8 cellular contexts compared by ENCODE assay signal in the genomic region with DNA sequence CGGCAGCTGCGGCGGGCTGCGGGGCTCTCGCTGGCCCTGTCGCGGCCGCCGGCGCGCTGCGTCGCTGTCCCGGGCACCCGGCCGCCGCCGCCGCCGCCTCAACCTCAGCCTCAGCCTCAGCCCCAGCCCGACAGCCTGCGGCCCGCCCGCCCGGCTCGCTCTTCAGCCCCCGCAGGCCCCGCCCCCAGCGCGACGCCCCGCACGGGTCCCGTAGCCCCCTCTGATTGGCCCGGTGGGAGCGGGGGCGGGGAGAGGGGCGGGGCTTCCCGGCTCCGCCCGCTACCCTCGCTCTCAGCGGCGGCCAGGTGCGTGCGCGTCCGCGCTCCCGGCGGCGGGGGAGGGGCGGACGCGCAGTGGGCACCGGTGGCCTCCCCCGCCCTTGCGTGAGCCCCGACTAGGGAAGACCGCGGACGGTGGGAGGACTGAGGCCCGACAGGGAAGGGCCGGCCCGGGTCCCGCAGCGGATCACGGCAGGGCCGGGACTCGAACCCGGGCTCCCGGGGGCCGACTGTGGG. TPM values are rescaled to one million over a fixed set of nuclear protein-coding genes. Genes with fewer than 3 reads are reported as not detected.
A peak's percentile ranks its signal among the peaks of the same experiment; 100 is the strongest.
DNase-seq lines count a peak whose midpoint lies in the region; ATAC-seq and TF ChIP-seq lines count a peak whose summit lies in the region.

PPP1R13B (minus strand) TSS at position 137 of the 515 bp plus-strand sequence. CDS start 268 bp downstream, outside the sequence.

- peak within 1 kb of the TSS; percentile 64 for H3K4me2 ChIP-seq in SU-DHL-6 (ENCODE audit: low read depth, low read length, poor library complexity, severe bottlenecking)
- peak within 1 kb of the TSS; percentile 99 for H3K4me2 ChIP-seq in parathyroid adenoma (ENCODE audit: low read length)

- H3K27me3 ChIP-seq in GM06990 (replicated peaks; ENCODE audit: control insufficient read depth, insufficient read depth, low read length) (no peaks in the 10 kb centered on the region), SU-DHL-6 (ENCODE audit: low read length) (no peaks in the 10 kb centered on the region), parathyroid adenoma (ENCODE audit: control insufficient read depth, insufficient read depth, low read length) (no peaks in the 10 kb centered on the region), tibial artery (no peaks in the 10 kb centered on the region)

- no peaks in the 10 kb centered on the region for H3K9me2 ChIP-seq in SU-DHL-6 (replicated peaks; ENCODE audit: insufficient read depth, low read length)

- TF ChIP-seq CTCF in GM06990 (IDR thresholded peaks at IDR 0.05; ENCODE audit: insufficient read depth, low read length, poor library complexity, severe bottlenecking) = no peak
- TF ChIP-seq CTCF in HEK293 (tag by site-specific recombination; IDR thresholded peaks at IDR 0.05) = no peak
- no peak for TF ChIP-seq CTCF in SU-DHL-6 (IDR thresholded peaks at IDR 0.05; ENCODE audit: insufficient read depth, low read length, poor library complexity, severe bottlenecking)
- no peak for TF ChIP-seq CTCF in parathyroid adenoma (IDR thresholded peaks at IDR 0.05)
- TF ChIP-seq CTCF in tibial artery (IDR thresholded peaks at IDR 0.05) = no peak

- peaks cover 11% of the 10 kb centered on the region for H3K4me1 ChIP-seq in HEK293 (ENCODE audit: control insufficient read depth, insufficient read depth, low read length)
- no peaks in the 10 kb centered on the region for H3K4me1 ChIP-seq in parathyroid adenoma
- H3K4me1 ChIP-seq in tibial artery = peaks cover 0 to 21% (median 14%) of the 10 kb centered on the region in 4 donors

- H3K27ac ChIP-seq in HEK293 (ENCODE audit: extremely low read depth, low read depth, low read length) = peak within 1 kb of the TSS; percentile 85
- no peak within 1 kb of the TSS for H3K27ac ChIP-seq in SU-DHL-6 (ENCODE audit: low read depth, low read length)
- H3K27ac ChIP-seq in parathyroid adenoma = peak within 1 kb of the TSS; percentile 91
- H3K27ac ChIP-seq in tibial artery = peak within 1 kb of the TSS; percentile 79

- no peaks in the 10 kb centered on the region for H4K20me1 ChIP-seq in SU-DHL-6 (ENCODE audit: low read depth, low read length)

- DNase-seq in GM06990 (ENCODE audit: extremely low read depth, insufficient read length) (peak; percentile 91), MV-4-11 (lab: John Stamatoyannopoulos, UW) (peak; percentile 68), Right ventricle myocardium superior (peak; percentile 96), tibial artery (peak; percentile 87 to 95)
- DNase-seq in activated naive CD8-positive, alpha-beta T cell treated with anti-CD3 and anti-CD28 coated beads, Interleukin-2, amount 50 U/mL, for 16 hours (ENCODE audit: low read depth, low spot score) = peak; percentile 93

- H3K9me3 ChIP-seq in HEK293 (ENCODE audit: control insufficient read depth, insufficient read depth, low read depth, low read length) = no peaks in the 10 kb centered on the region
- no peaks in the 10 kb centered on the region for H3K9me3 ChIP-seq in SU-DHL-6 (ENCODE audit: insufficient read depth, low read length)
- H3K9me3 ChIP-seq in parathyroid adenoma (ENCODE audit: control insufficient read depth, low read length) = no peaks in the 10 kb centered on the region
- H3K9me3 ChIP-seq in tibial artery = no peaks in the 10 kb centered on the region

- ATAC-seq in Right ventricle myocardium superior (ENCODE audit: poor library complexity) = peak; percentile 94

- intact Hi-C loops in Right ventricle myocardium superior (cut with DNase I) (loop anchor here (5.0 kb wide), 1 partner anchor 40 kb away; no protein-coding TSS in a partner anchor), tibial artery (cut with DNase I; ENCODE audit: low total_unique reads) (loop anchor here (5.0 kb wide), 1 partner anchor 75 kb away; a partner anchor contains a TSS)

- H3K4me3 ChIP-seq in GM06990 (replicated peaks; ENCODE audit: low read depth, low read length) = peak within 1 kb of the TSS; percentile 69
- peak within 1 kb of the TSS; percentile 82 for H3K4me3 ChIP-seq in HEK293 (ENCODE audit: low read depth, low read length)
- peak within 1 kb of the TSS; percentile 63 for H3K4me3 ChIP-seq in SU-DHL-6 (ENCODE audit: insufficient read depth, low read length, poor library complexity, severe bottlenecking)
- H3K4me3 ChIP-seq in parathyroid adenoma (ENCODE audit: low read depth, low read length) = peak within 1 kb of the TSS; percentile 71
- H3K4me3 ChIP-seq in tibial artery = peak within 1 kb of the TSS; percentile 54 to 88

- H3K36me3 ChIP-seq in GM06990 (ENCODE audit: control insufficient read depth, insufficient read depth, low read length) = no peaks in the 10 kb centered on the region
- H3K36me3 ChIP-seq in HEK293 (ENCODE audit: control insufficient read depth in 2 of 2, insufficient read depth in 1 of 2, low read length in 2 of 2) = no peaks in the 10 kb centered on the region; a peak in 1 of 3 replicates
- no peaks in the 10 kb centered on the region for H3K36me3 ChIP-seq in SU-DHL-6 (ENCODE audit: low read length)
- H3K36me3 ChIP-seq in parathyroid adenoma (ENCODE audit: control insufficient read depth, insufficient read depth, low read length) = no peaks in the 10 kb centered on the region
- H3K36me3 ChIP-seq in tibial artery = no peaks in the 10 kb centered on the region

- H3K79me2 ChIP-seq in SU-DHL-6 (ENCODE audit: insufficient read depth, low read length) (no peaks in the 10 kb centered on the region), parathyroid adenoma (peaks cover 37% of the 10 kb centered on the region)

- peak within 1 kb of the TSS; percentile 70 for H2AFZ ChIP-seq in SU-DHL-6 (ENCODE audit: low read depth, low read length, severe bottlenecking)
- peak within 1 kb of the TSS; percentile 99 for H2AFZ ChIP-seq in parathyroid adenoma

- POLR2A ChIA-PET in HEK293 (lab: Yijun Ruan, JAX) = interaction anchor here (0.6 to 1.0 kb wide), 3 partner anchors 9 to 47 kb away, joined by 3 to 4 read pairs (median 3); no protein-coding TSS in a partner anchor

- H3K9ac ChIP-seq in SU-DHL-6 (ENCODE audit: low read length) = peak within 1 kb of the TSS; percentile 62
- peak within 1 kb of the TSS; percentile 57 for H3K9ac ChIP-seq in parathyroid adenoma

- CTCF ChIA-PET in HEK293 (lab: Yijun Ruan, JAX) = no interaction called here

- 0 out of 2 replicates have a peak, but pooled peaks cover 10% of the 10 kb centered on the region for H3F3A ChIP-seq in SU-DHL-6 (ENCODE audit: insufficient read depth)

TF ChIP-seq in HEK293, 187 proteins besides CTCF, POLR2A, EP300 and RAD21 (continues in another document):
- no peak for TF ChIP-seq KLF1 (tag by site-specific recombination; IDR thresholded peaks at IDR 0.05)
- no peak for TF ChIP-seq ZSCAN16 (tag by site-specific recombination; IDR thresholded peaks at IDR 0.05)
- TF ChIP-seq ZNF155 (tag by site-specific recombination; IDR thresholded peaks at IDR 0.05) = no peak
- TF ChIP-seq GLIS2 (tag by site-specific recombination; IDR thresholded peaks at IDR 0.05) = no peak
- TF ChIP-seq ZNF10 (tag by site-specific recombination; IDR thresholded peaks at IDR 0.05) = no peak
- no peak for TF ChIP-seq OVOL3 (tag by site-specific recombination; IDR thresholded peaks at IDR 0.05)
- TF ChIP-seq, protein P1, sequence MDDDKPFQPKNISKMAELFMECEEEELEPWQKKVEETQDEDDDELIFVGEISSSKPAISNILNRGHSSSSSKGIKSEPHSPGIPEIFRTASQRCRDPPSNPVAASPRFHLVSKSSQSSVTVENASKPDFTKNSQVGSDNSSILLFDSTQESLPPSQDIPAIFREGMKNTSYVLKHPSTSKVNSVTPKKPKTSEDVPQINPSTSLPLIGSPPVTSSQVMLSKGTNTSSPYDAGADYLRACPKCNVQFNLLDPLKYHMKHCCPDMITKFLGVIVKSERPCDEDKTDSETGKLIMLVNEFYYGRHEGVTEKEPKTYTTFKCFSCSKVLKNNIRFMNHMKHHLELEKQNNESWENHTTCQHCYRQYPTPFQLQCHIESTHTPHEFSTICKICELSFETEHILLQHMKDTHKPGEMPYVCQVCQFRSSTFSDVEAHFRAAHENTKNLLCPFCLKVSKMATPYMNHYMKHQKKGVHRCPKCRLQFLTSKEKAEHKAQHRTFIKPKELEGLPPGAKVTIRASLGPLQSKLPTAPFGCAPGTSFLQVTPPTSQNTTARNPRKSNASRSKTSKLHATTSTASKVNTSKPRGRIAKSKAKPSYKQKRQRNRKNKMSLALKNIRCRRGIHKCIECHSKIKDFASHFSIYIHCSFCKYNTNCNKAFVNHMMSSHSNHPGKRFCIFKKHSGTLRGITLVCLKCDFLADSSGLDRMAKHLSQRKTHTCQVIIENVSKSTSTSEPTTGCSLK (tag by site-specific recombination; IDR thresholded peaks at IDR 0.05) = no peak
- TF ChIP-seq ZSCAN5A (tag by site-specific recombination; IDR thresholded peaks at IDR 0.05) = no peak
- TF ChIP-seq ZBTB1 (tag by site-specific recombination; IDR thresholded peaks at IDR 0.05) = no peak
- no peak for TF ChIP-seq ZNF274 (IDR thresholded peaks at IDR 0.05; ENCODE audit: low read length)
- TF ChIP-seq ZNF274 (tag by site-specific recombination; IDR thresholded peaks at IDR 0.05; ENCODE audit: borderline replicate concordance) = no peak
- TF ChIP-seq SP2 (tag by site-specific recombination; IDR thresholded peaks at IDR 0.05) = peak; percentile 50
- no peak for TF ChIP-seq BCL11B (tag by site-specific recombination; IDR thresholded peaks at IDR 0.05; ENCODE audit: low read depth)
- TF ChIP-seq, protein P2, sequence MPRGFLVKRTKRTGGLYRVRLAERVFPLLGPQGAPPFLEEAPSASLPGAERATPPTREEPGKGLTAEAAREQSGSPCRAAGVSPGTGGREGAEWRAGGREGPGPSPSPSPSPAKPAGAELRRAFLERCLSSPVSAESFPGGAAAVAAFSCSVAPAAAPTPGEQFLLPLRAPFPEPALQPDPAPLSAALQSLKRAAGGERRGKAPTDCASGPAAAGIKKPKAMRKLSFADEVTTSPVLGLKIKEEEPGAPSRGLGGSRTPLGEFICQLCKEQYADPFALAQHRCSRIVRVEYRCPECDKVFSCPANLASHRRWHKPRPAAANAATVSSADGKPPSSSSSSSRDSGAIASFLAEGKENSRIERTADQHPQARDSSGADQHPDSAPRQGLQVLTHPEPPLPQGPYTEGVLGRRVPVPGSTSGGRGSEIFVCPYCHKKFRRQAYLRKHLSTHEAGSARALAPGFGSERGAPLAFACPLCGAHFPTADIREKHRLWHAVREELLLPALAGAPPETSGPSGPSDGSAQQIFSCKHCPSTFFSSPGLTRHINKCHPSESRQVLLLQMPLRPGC (tag by site-specific recombination; IDR thresholded peaks at IDR 0.05) = no peak

RNA-seq across cellular contexts. Expression of gene PPP1R13B, which starts in this region (rescaled TPM):
- total RNA-seq in Right ventricle myocardium superior = 107 TPM
